8 cellular contexts compared by ENCODE assay signal in genomic region chr5:92309336-92309991, GRCh38.
A peak's percentile ranks its signal among the peaks of the same experiment; 100 is the strongest.
DNase-seq lines count a peak whose midpoint lies in the region; ATAC-seq and TF ChIP-seq lines count a peak whose summit lies in the region.

No MANE protein-coding gene starts in this region.

- H3K27me3 ChIP-seq in DND-41 (ENCODE audit: insufficient read depth, low read length, poor library complexity), result no peaks in the 10 kb centered on the region
- H3K27me3 ChIP-seq in SK-N-SH (ENCODE audit: insufficient read depth), result no peaks in the 10 kb centered on the region

- no peaks in the 10 kb centered on the region for H3K36me3 ChIP-seq in DND-41 (ENCODE audit: insufficient read depth, low read length)
- no peaks in the 10 kb centered on the region for H3K36me3 ChIP-seq in SK-N-SH (replicated peaks in 1 of 2; ENCODE audit: control insufficient read depth in 1 of 2, insufficient read depth in 2 of 2, low read length in 1 of 2)

- ATAC-seq in DND-41 (ENCODE audit: insufficient read depth, low read depth), result no peak
- peak; percentile 58 for ATAC-seq in HG03354 (IDR thresholded peaks at IDR 0.05; ENCODE audit: poor library complexity, severe bottlenecking, unreplicated experiment)

- intact Hi-C loops in activated T-helper 1 cell treated with anti-CD3 and anti-CD28 coated beads, Interleukin-12 subunit alpha, Interleukin-12 subunit beta, Interleukin-2, Interleukin-4 antibody, amounts not matched to agents 30 ng/mL and 10 ng/mL and 1 ng/mL, durations not matched to agents 14 hours and 24 hours and 36 hours (cut with micrococcal nuclease), result no loop called here

- CTCF ChIA-PET in SK-N-SH (lab: Yijun Ruan, JAX), result no interaction called here

- TF ChIP-seq CTCF in DND-41 (IDR thresholded peaks at IDR 0.05; ENCODE audit: borderline replicate concordance, extremely low read depth, low read length, poor library complexity, severe bottlenecking) (peak; percentile 39), SK-N-SH (IDR thresholded peaks at IDR 0.05) (peak; percentile 73)

- no peak overlapping the region for H3K4me2 ChIP-seq in DND-41 (ENCODE audit: insufficient read depth, low read length)
- no peak overlapping the region for H3K4me2 ChIP-seq in SK-N-SH

- H3K4me3 ChIP-seq in DND-41 (ENCODE audit: low read depth in 1 of 2, low read length in 2 of 2), result no peak overlapping the region
- H3K4me3 ChIP-seq in SK-N-SH (ENCODE audit: low read depth in 2 of 2, low read length in 1 of 2), result no peak overlapping the region; a peak in 1 of 4 replicates

- no peak for DNase-seq in DND-41
- DNase-seq in SK-N-SH, result peak; percentile 53
- DNase-seq in iPS-NIHi7 (ENCODE audit: extremely low spot score), result peak; percentile 18
- DNase-seq in activated CD8-positive, alpha-beta memory T cell treated with anti-CD3 and anti-CD28 coated beads, Interleukin-2, amount 50 U/mL, for 4 hours, result no peak
- DNase-seq in activated T-helper 1 cell treated with anti-CD3 and anti-CD28 coated beads, Interleukin-12 subunit alpha, Interleukin-12 subunit beta, Interleukin-2, Interleukin-4 antibody, amounts not matched to agents 30 ng/mL and 10 ng/mL and 1 ng/mL, durations not matched to agents 14 hours and 24 hours and 36 hours (ENCODE audit: low spot score), result no peak
- DNase-seq in stimulated activated CD4-positive, alpha-beta T cell treated with anti-CD3 and anti-CD28 coated beads, Interleukin-15, amount 100 ng/mL, for 24 hours, result no peak
- DNase-seq in NK-92 treated with Interleukin-12 subunit alpha and Interleukin-12 subunit beta, amount 100 ng/mL, for 24 hours (lab: John Stamatoyannopoulos, UW), result no peak

- H3K27me3 Mint-ChIP-seq in activated T-helper 1 cell treated with anti-CD3 and anti-CD28 coated beads, Interleukin-12 subunit alpha, Interleukin-12 subunit beta, Interleukin-2, Interleukin-4 antibody, amounts not matched to agents 30 ng/mL and 10 ng/mL and 1 ng/mL, durations not matched to agents 14 hours and 24 hours and 36 hours (ENCODE audit: insufficient read depth), result no peaks in the 10 kb centered on the region

- H3K9me3 ChIP-seq in DND-41 (ENCODE audit: insufficient read depth, low read length, severe bottlenecking) (no peaks in the 10 kb centered on the region), SK-N-SH (no peaks in the 10 kb centered on the region)

- H3K4me1 ChIP-seq in DND-41 (ENCODE audit: insufficient read depth, low read length) (no peaks in the 10 kb centered on the region), SK-N-SH (ENCODE audit: control insufficient read depth in 1 of 2, insufficient read depth in 2 of 2, low read depth in 1 of 2, low read length in 1 of 2) (peaks cover 0 to 14% of the 10 kb centered on the region in 2 experiments; a peak in 2 of 4 replicates)

- H3K79me2 ChIP-seq in DND-41 (ENCODE audit: insufficient read depth, low read length) (no peaks in the 10 kb centered on the region), SK-N-SH (ENCODE audit: insufficient read depth) (no peaks in the 10 kb centered on the region)

- POLR2A ChIA-PET in SK-N-SH (lab: Yijun Ruan, JAX), result no interaction called here

- H3K9me2 ChIP-seq in SK-N-SH, result no peaks in the 10 kb centered on the region; the same call in 1 of the 2 replicates

- no peak overlapping the region for H3K9ac ChIP-seq in DND-41 (ENCODE audit: low read depth, low read length)
- H3K9ac ChIP-seq in SK-N-SH, result no peak overlapping the region

- H3K4me1 Mint-ChIP-seq in activated T-helper 1 cell treated with anti-CD3 and anti-CD28 coated beads, Interleukin-12 subunit alpha, Interleukin-12 subunit beta, Interleukin-2, Interleukin-4 antibody, amounts not matched to agents 30 ng/mL and 10 ng/mL and 1 ng/mL, durations not matched to agents 14 hours and 24 hours and 36 hours (ENCODE audit: low read depth), result no peaks in the 10 kb centered on the region

- peak; percentile 34 to 90; a peak in 3 of 4 replicates for TF ChIP-seq EP300 in SK-N-SH (IDR thresholded peaks at IDR 0.05; ENCODE audit: borderline replicate concordance in 1 of 2, low read depth in 1 of 2, low read length in 1 of 2)

- no peaks in the 10 kb centered on the region for H3K9me3 Mint-ChIP-seq in activated T-helper 1 cell treated with anti-CD3 and anti-CD28 coated beads, Interleukin-12 subunit alpha, Interleukin-12 subunit beta, Interleukin-2, Interleukin-4 antibody, amounts not matched to agents 30 ng/mL and 10 ng/mL and 1 ng/mL, durations not matched to agents 14 hours and 24 hours and 36 hours

- no peaks in the 10 kb centered on the region for H3K36me3 Mint-ChIP-seq in activated T-helper 1 cell treated with anti-CD3 and anti-CD28 coated beads, Interleukin-12 subunit alpha, Interleukin-12 subunit beta, Interleukin-2, Interleukin-4 antibody, amounts not matched to agents 30 ng/mL and 10 ng/mL and 1 ng/mL, durations not matched to agents 14 hours and 24 hours and 36 hours (ENCODE audit: low read depth)

- H2AFZ ChIP-seq in DND-41 (ENCODE audit: low read depth, low read length), result no peak overlapping the region
- no peak overlapping the region for H2AFZ ChIP-seq in SK-N-SH (ENCODE audit: low read depth)

- TF ChIP-seq RAD21 in SK-N-SH (IDR thresholded peaks at IDR 0.05; ENCODE audit: low read length), result peak; percentile 88

- H3F3A ChIP-seq in SK-N-SH (replicated peaks; ENCODE audit: insufficient read depth), result no peaks in the 10 kb centered on the region

- H3K4me3 Mint-ChIP-seq in activated T-helper 1 cell treated with anti-CD3 and anti-CD28 coated beads, Interleukin-12 subunit alpha, Interleukin-12 subunit beta, Interleukin-2, Interleukin-4 antibody, amounts not matched to agents 30 ng/mL and 10 ng/mL and 1 ng/mL, durations not matched to agents 14 hours and 24 hours and 36 hours, result no peak overlapping the region

- H3K27ac ChIP-seq in DND-41 (ENCODE audit: low read length) (no peak overlapping the region), SK-N-SH (ENCODE audit: low read depth in 2 of 2, low read length in 1 of 2) (peak overlapping the region in 1 of 2 experiments; percentile 89; a peak in 2 of 4 replicates)

- no peaks in the 10 kb centered on the region for H4K20me1 ChIP-seq in DND-41 (ENCODE audit: insufficient read depth, low read length)
- H4K20me1 ChIP-seq in SK-N-SH (ENCODE audit: insufficient read depth), result no peaks in the 10 kb centered on the region

- no peak overlapping the region for H3K27ac Mint-ChIP-seq in activated T-helper 1 cell treated with anti-CD3 and anti-CD28 coated beads, Interleukin-12 subunit alpha, Interleukin-12 subunit beta, Interleukin-2, Interleukin-4 antibody, amounts not matched to agents 30 ng/mL and 10 ng/mL and 1 ng/mL, durations not matched to agents 14 hours and 24 hours and 36 hours

TF ChIP-seq in SK-N-SH, 30 proteins besides CTCF, POLR2A, EP300 and RAD21 (continues in another document):
- TF ChIP-seq GATA2 (CRISPR knock-in tag; IDR thresholded peaks at IDR 0.05) (peak; percentile 87), TCF12 (IDR thresholded peaks at IDR 0.05) (peak; percentile 74), FOSL2 (IDR thresholded peaks at IDR 0.05; ENCODE audit: borderline replicate concordance, low read depth) (no peak), EZH2phosphoT487 (IDR thresholded peaks at IDR 0.05; ENCODE audit: borderline replicate concordance, low read depth) (no peak), MEF2A (IDR thresholded peaks at IDR 0.05; ENCODE audit: borderline replicate concordance, low read depth) (no peak), NRF1 (IDR thresholded peaks at IDR 0.05; ENCODE audit: low read depth, low read length) (no peak)
- TF ChIP-seq, protein P1, sequence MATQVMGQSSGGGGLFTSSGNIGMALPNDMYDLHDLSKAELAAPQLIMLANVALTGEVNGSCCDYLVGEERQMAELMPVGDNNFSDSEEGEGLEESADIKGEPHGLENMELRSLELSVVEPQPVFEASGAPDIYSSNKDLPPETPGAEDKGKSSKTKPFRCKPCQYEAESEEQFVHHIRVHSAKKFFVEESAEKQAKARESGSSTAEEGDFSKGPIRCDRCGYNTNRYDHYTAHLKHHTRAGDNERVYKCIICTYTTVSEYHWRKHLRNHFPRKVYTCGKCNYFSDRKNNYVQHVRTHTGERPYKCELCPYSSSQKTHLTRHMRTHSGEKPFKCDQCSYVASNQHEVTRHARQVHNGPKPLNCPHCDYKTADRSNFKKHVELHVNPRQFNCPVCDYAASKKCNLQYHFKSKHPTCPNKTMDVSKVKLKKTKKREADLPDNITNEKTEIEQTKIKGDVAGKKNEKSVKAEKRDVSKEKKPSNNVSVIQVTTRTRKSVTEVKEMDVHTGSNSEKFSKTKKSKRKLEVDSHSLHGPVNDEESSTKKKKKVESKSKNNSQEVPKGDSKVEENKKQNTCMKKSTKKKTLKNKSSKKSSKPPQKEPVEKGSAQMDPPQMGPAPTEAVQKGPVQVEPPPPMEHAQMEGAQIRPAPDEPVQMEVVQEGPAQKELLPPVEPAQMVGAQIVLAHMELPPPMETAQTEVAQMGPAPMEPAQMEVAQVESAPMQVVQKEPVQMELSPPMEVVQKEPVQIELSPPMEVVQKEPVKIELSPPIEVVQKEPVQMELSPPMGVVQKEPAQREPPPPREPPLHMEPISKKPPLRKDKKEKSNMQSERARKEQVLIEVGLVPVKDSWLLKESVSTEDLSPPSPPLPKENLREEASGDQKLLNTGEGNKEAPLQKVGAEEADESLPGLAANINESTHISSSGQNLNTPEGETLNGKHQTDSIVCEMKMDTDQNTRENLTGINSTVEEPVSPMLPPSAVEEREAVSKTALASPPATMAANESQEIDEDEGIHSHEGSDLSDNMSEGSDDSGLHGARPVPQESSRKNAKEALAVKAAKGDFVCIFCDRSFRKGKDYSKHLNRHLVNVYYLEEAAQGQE (IDR thresholded peaks at IDR 0.05; ENCODE audit: low read depth, low read length), result no peak
- TF ChIP-seq, protein P2, sequence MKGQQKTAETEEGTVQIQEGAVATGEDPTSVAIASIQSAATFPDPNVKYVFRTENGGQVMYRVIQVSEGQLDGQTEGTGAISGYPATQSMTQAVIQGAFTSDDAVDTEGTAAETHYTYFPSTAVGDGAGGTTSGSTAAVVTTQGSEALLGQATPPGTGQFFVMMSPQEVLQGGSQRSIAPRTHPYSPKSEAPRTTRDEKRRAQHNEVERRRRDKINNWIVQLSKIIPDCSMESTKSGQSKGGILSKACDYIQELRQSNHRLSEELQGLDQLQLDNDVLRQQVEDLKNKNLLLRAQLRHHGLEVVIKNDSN (IDR thresholded peaks at IDR 0.05; ENCODE audit: borderline replicate concordance, low read depth), result no peak
- TF ChIP-seq, protein P3, sequence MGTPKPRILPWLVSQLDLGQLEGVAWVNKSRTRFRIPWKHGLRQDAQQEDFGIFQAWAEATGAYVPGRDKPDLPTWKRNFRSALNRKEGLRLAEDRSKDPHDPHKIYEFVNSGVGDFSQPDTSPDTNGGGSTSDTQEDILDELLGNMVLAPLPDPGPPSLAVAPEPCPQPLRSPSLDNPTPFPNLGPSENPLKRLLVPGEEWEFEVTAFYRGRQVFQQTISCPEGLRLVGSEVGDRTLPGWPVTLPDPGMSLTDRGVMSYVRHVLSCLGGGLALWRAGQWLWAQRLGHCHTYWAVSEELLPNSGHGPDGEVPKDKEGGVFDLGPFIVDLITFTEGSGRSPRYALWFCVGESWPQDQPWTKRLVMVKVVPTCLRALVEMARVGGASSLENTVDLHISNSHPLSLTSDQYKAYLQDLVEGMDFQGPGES (IDR thresholded peaks at IDR 0.05; ENCODE audit: low read depth, low read length), result no peak

Comparison
In these comparisons a context has a peak if more than half of its experiments do, and no peak if none do; other contexts are left out.
1. DNase-seq: peak in SK-N-SH (single experiment) and iPS-NIHi7 (single experiment); none in DND-41 (single experiment), activated CD8-positive, alpha-beta memory T cell treated with anti-CD3 and anti-CD28 coated beads, Interleukin-2, amount 50 U/mL, for 4 hours (single experiment), activated T-helper 1 cell treated with anti-CD3 and anti-CD28 coated beads, Interleukin-12 subunit alpha, Interleukin-12 subunit beta, Interleukin-2, Interleukin-4 antibody, amounts not matched to agents 30 ng/mL and 10 ng/mL and 1 ng/mL, durations not matched to agents 14 hours and 24 hours and 36 hours (single experiment), stimulated activated CD4-positive, alpha-beta T cell treated with anti-CD3 and anti-CD28 coated beads, Interleukin-15, amount 100 ng/mL, for 24 hours (single experiment) and NK-92 treated with Interleukin-12 subunit alpha and Interleukin-12 subunit beta, amount 100 ng/mL, for 24 hours (single experiment).